In genomic region chr19:50896591-50897190, GRCh38 we compare ENCODE assay signal across 8 cellular contexts. TPM values are rescaled to one million over a fixed set of nuclear protein-coding genes. Genes with fewer than 3 reads are reported as not detected.
DNase-seq lines count a peak whose midpoint lies in the region; ATAC-seq, FAIRE-seq and TF ChIP-seq lines count a peak whose summit lies in the region.

No MANE protein-coding gene starts in this region.

- intact Hi-C loops in left colon (cut with DNase I, micrococcal nuclease) (no loop called here), esophagus squamous epithelium (cut with DNase I) (no loop called here), CD14-positive monocyte (cut with micrococcal nuclease) (no loop called here)

- H3K9me3 Mint-ChIP-seq in CD14-positive monocyte, result peaks cover 0 to 15% (median 12%) of the 10 kb centered on the region in 7 donors

- H3K27ac Mint-ChIP-seq in CD14-positive monocyte, result no peak overlapping the region

- no peaks in the 10 kb centered on the region for H3K4me1 Mint-ChIP-seq in CD14-positive monocyte

- peaks cover 0 to 5% (median 0%) of the 10 kb centered on the region in 3 donors for H3K4me1 ChIP-seq in esophagus squamous epithelium

- ATAC-seq in GM19324 (IDR thresholded peaks at IDR 0.05; ENCODE audit: low FRiP score, unreplicated experiment), result peak; percentile 80
- ATAC-seq in HG03139 (IDR thresholded peaks at IDR 0.05; ENCODE audit: unreplicated experiment), result peak; percentile 82
- ATAC-seq in left colon, result peak; percentile 33

- FAIRE-seq in RCC 7860 (lab: Jason Lieb, UNC), result peak; percentile 67

- no peak overlapping the region for H3K4me3 ChIP-seq in esophagus squamous epithelium

- no peaks in the 10 kb centered on the region for H3K36me3 ChIP-seq in esophagus squamous epithelium

- 48 to 59% methylated on average over 5 to 6 of the region's 6 CpGs for WGBS in esophagus squamous epithelium, 2 donors

- peak; percentile 4 for DNase-seq in GF-D8 (lab: John Stamatoyannopoulos, UW)
- DNase-seq in RCC 7860 (ENCODE audit: low spot score), result peak; percentile 77
- no peak for DNase-seq in left colon
- DNase-seq in esophagus squamous epithelium (lab: John Stamatoyannopoulos, UW), result no peak
- no peak for DNase-seq in SIG-M5 treated with dmso at 0.1 percent for 504 hours (lab: John Stamatoyannopoulos, UW; ENCODE audit: unreplicated experiment)
- no peak for DNase-seq in CD14-positive monocyte (ENCODE audit: low spot score)

- no peaks in the 10 kb centered on the region for H3K36me3 Mint-ChIP-seq in CD14-positive monocyte

- TF ChIP-seq CTCF in esophagus squamous epithelium (IDR thresholded peaks at IDR 0.05) (no peak), CD14-positive monocyte (IDR thresholded peaks at IDR 0.05) (no peak)

- peaks cover 7 to 9% (median 9%) of the 10 kb centered on the region in 3 donors for H3K27me3 Mint-ChIP-seq in CD14-positive monocyte (ENCODE audit: low read depth in 3 of 3)

- no peak overlapping the region for H3K4me3 Mint-ChIP-seq in CD14-positive monocyte

- H3K9me3 ChIP-seq in esophagus squamous epithelium, result no peaks in the 10 kb centered on the region

- peaks cover 0 to 63% (median 0%) of the 10 kb centered on the region in 4 donors for H3K27me3 ChIP-seq in esophagus squamous epithelium

- no peak for TF ChIP-seq POLR2A in esophagus squamous epithelium (IDR thresholded peaks at IDR 0.05)

- H3K27ac ChIP-seq in esophagus squamous epithelium, result peak overlapping the region in 1 of 4 donors; percentile 29

RNA-seq across cellular contexts. Expression of gene KLK4, which starts 14.5 kb away (rescaled TPM):
- 1 to 10 TPM; 3.5 to 6.4 TPM for total RNA-seq in left colon
- not detected for total RNA-seq in esophagus squamous epithelium
- not detected for polyA plus RNA-seq in CD14-positive monocyte

RNA-seq across cellular contexts. Expression of gene KLK2, which starts 23.5 kb away (rescaled TPM):
- total RNA-seq in left colon, result under 1 TPM in 1 of 2 donors, not detected in 1; 0.12 TPM
- not detected for total RNA-seq in esophagus squamous epithelium
- polyA plus RNA-seq in CD14-positive monocyte, result not detected

RNA-seq across cellular contexts. Expression of gene KLK3, which starts 42.0 kb away (rescaled TPM):
- total RNA-seq in left colon (10 to 100 TPM in 1 of 2 donors, 1 to 10 TPM in 1; 5.7 to 11.7 TPM), esophagus squamous epithelium (not detected)
- polyA plus RNA-seq in CD14-positive monocyte, result not detected

RNA-seq across cellular contexts. Expression of gene KLK5, which starts 56.1 kb away (rescaled TPM):
- total RNA-seq in left colon (not detected), esophagus squamous epithelium (10 to 100 TPM in 3 of 4 donors, 1 to 10 TPM in 1; 5.9 to 84.7 (median 49.9) TPM)
- polyA plus RNA-seq in CD14-positive monocyte, result not detected

Comparison
In these comparisons a context has a peak if more than half of its experiments do, and no peak if none do; other contexts are left out.
1. DNase-seq: peak in GF-D8 (single experiment) and RCC 7860 (single experiment); none in left colon (0 of 2), esophagus squamous epithelium (single experiment), SIG-M5 treated with dmso at 0.1 percent for 504 hours (single experiment) and CD14-positive monocyte (single experiment).
2. RNA of gene KLK3, which starts 42.0 kb away (total RNA-seq): 5.7 to 11.7 TPM in left colon; not detected in esophagus squamous epithelium; every median in the first group is over 4 times any median in the second.
3. Peak in every context shown above with its lines, with median percentiles within 50 percentile points of each other: ATAC-seq.